In the genomic region with DNA sequence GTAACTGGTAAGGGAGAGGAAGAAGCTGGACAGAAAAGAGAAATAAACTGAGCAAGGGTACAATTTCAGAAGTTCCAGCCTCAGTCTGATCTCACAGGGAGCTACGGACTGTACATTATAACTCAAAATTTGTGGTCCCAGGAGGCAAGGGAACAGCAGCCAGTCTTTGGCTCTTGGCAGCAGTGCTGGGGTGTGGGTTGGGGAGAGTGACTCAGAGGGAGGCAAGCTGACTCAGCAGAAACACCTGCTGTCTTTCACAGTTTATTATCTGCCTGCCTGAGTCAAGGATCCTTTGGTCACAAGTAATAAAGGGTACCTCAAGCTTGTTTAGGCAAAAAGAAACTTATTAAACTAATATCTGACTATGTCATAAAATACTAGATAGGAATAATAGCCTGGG, we compare ENCODE assay signal across 13 cellular contexts.
A peak's percentile ranks its signal among the peaks of the same experiment; 100 is the strongest.
DNase-seq lines count a peak whose midpoint lies in the region; ATAC-seq and TF ChIP-seq lines count a peak whose summit lies in the region.
"Had no signal": no experiment of that assay in that cellular context is flagged by ENCODE, and none has a peak within 500 bp of the region (broad histone marks: within the 10 kb centered on the region; RNA-seq: fewer than 3 reads in every experiment).

No MANE protein-coding gene starts in this region.

- DNase-seq in cardiac muscle cell (ENCODE audit: low read depth in 1 of 2, low spot score in 1 of 2): peak; percentile 21 to 40
- no peak for DNase-seq in Right ventricle myocardium superior
- DNase-seq in T1000 (lab: John Stamatoyannopoulos, UW): peak; percentile 54
- DNase-seq in DMS79 (lab: John Stamatoyannopoulos, UW): no peak
- no peak for DNase-seq in stimulated activated naive CD8-positive, alpha-beta T cell treated with anti-CD3 and anti-CD28 coated beads, Interleukin-15, amount 100 ng/mL, for 72 hours
- DNase-seq: activated CD8-positive, alpha-beta T cell treated with anti-CD3 and anti-CD28 coated beads, Interleukin-2, amount 10 ng/mL, durations not matched to agents 7 days and 5 days; natural killer cell; NCI-H1048; NCI-H69 had no signal

- no peaks in the 10 kb centered on the region for H3K27me3 ChIP-seq in cardiac muscle cell
- no peaks in the 10 kb centered on the region for H3K27me3 ChIP-seq in iPS-20b (ENCODE audit: insufficient read depth, low read length)

- TF ChIP-seq CTCF in cardiac muscle cell (IDR thresholded peaks at IDR 0.05; ENCODE audit: low read depth, low read length): no peak

- intact Hi-C loops in Right ventricle myocardium superior (cut with DNase I): no loop called here

- H3K27me3 Mint-ChIP-seq in stimulated activated naive CD8-positive, alpha-beta T cell treated with anti-CD3 and anti-CD28 coated beads, Interleukin-15, amount 100 ng/mL, for 72 hours: no peaks in the 10 kb centered on the region
- H3K27me3 Mint-ChIP-seq: activated naive CD8-positive, alpha-beta T cell had no signal

- H3K27ac ChIP-seq in cardiac muscle cell (peak overlapping the region; percentile 42), iPS-20b (ENCODE audit: low read length) (no peak overlapping the region)

- peak overlapping the region; percentile 47; the same call in 1 of the 2 replicates for H3K9ac ChIP-seq in iPS-20b (ENCODE audit: low read depth, low read length)

- H3K27ac Mint-ChIP-seq in stimulated activated naive CD8-positive, alpha-beta T cell treated with anti-CD3 and anti-CD28 coated beads, Interleukin-15, amount 100 ng/mL, for 72 hours: no peak overlapping the region
- H3K27ac Mint-ChIP-seq: activated CD8-positive, alpha-beta T cell treated with anti-CD3 and anti-CD28 coated beads, Interleukin-2, amount 10 ng/mL, durations not matched to agents 7 days and 5 days; activated naive CD8-positive, alpha-beta T cell; natural killer cell had no signal

- H3K4me3 ChIP-seq in cardiac muscle cell: no peak overlapping the region
- H3K4me3 ChIP-seq in iPS-20b (ENCODE audit: low read length): no peak overlapping the region

- H3K9me3 Mint-ChIP-seq in stimulated activated naive CD8-positive, alpha-beta T cell treated with anti-CD3 and anti-CD28 coated beads, Interleukin-15, amount 100 ng/mL, for 72 hours: peaks cover 5 to 16% of the 10 kb centered on the region in 2 donors

- H3K36me3 ChIP-seq in cardiac muscle cell (no peaks in the 10 kb centered on the region), iPS-20b (ENCODE audit: insufficient read depth, low read depth, low read length) (no peaks in the 10 kb centered on the region; the same call in 1 of the 2 replicates)

- no peak overlapping the region for H3K4me3 Mint-ChIP-seq in stimulated activated naive CD8-positive, alpha-beta T cell treated with anti-CD3 and anti-CD28 coated beads, Interleukin-15, amount 100 ng/mL, for 72 hours
- H3K4me3 Mint-ChIP-seq: activated CD8-positive, alpha-beta T cell treated with anti-CD3 and anti-CD28 coated beads, Interleukin-2, amount 10 ng/mL, durations not matched to agents 7 days and 5 days; activated naive CD8-positive, alpha-beta T cell; natural killer cell had no signal

- H3K9me3 ChIP-seq in cardiac muscle cell (ENCODE audit: low read depth): no peaks in the 10 kb centered on the region
- H3K9me3 ChIP-seq in iPS-20b (ENCODE audit: insufficient read depth, low read depth, low read length): peaks cover 9% of the 10 kb centered on the region; the same call in 1 of the 2 replicates

- ATAC-seq in Right ventricle myocardium superior (ENCODE audit: poor library complexity) (no peak), HG02610 (IDR thresholded peaks at IDR 0.05; ENCODE audit: unreplicated experiment) (no peak), GM18517 (IDR thresholded peaks at IDR 0.05; ENCODE audit: unreplicated experiment) (no peak)
- ATAC-seq in stimulated activated naive CD8-positive, alpha-beta T cell treated with anti-CD3 and anti-CD28 coated beads, Interleukin-15, amount 100 ng/mL, for 72 hours: no peak
- ATAC-seq: activated CD8-positive, alpha-beta T cell treated with anti-CD3 and anti-CD28 coated beads, Interleukin-2, amount 10 ng/mL, durations not matched to agents 7 days and 5 days; natural killer cell had no signal

- no peaks in the 10 kb centered on the region for H3K4me1 Mint-ChIP-seq in stimulated activated naive CD8-positive, alpha-beta T cell treated with anti-CD3 and anti-CD28 coated beads, Interleukin-15, amount 100 ng/mL, for 72 hours
- H3K4me1 Mint-ChIP-seq: natural killer cell had no signal

- peaks cover 32% of the 10 kb centered on the region for H3K4me1 ChIP-seq in cardiac muscle cell (ENCODE audit: low read depth)
- H3K4me1 ChIP-seq in iPS-20b (ENCODE audit: insufficient read depth, low read length): peaks cover 30% of the 10 kb centered on the region

Comparison
In these comparisons a context has a peak if more than half of its experiments do, and no peak if none do; other contexts are left out.
1. DNase-seq: peak in cardiac muscle cell (2 of 2) and T1000 (single experiment); none in Right ventricle myocardium superior (single experiment), DMS79 (single experiment) and stimulated activated naive CD8-positive, alpha-beta T cell treated with anti-CD3 and anti-CD28 coated beads, Interleukin-15, amount 100 ng/mL, for 72 hours (0 of 2).